ENCODE assay signal across 8 cellular contexts in the genomic region with DNA sequence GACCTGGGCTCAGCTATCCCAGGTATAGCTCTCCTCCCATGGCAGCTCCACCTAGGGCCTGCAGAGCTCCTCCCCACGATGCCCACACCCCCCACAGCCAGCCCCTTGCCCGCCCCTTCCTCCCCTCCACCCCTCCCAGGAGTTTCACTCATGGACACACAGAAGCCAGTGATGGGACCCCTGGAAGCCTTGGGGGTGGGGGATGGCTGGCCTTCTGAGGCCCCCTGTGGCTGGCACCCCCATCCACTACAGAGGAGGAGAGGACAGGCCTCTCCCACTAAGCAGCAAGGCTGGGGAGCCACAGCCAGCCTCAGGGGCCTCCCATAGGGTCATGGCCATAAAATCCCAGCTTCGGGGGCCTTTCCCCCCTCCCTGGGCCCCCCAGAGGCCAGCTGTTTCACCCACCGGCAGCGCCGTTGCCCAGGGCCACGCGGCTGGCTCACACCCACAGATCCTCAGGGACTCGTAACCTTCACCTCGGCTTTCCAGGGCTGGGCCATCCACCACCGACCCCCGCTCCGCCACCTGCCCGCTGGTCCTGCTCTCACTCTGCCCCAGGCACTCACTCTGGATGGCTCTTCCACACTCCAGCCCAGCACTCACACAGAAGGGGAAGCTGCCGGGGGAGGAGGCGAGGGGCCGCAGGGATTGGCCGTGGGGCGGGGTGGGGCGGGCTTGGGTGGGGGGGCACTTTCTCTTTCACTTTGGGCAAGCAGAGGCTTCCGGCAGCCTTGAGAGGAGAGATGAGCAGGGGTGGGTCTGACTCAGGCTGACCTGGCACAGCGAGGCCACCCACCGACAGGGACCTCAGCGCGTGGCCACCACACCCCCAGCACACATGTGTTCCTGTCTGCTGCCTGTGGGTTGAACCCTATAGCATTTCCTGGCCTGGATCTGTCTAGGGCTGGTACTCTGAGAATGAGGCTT. TPM values are rescaled to one million over a fixed set of nuclear protein-coding genes. Genes with fewer than 3 reads are reported as not detected.
A peak's percentile ranks its signal among the peaks of the same experiment; 100 is the strongest.
DNase-seq lines count a peak whose midpoint lies in the region; ATAC-seq, FAIRE-seq and TF ChIP-seq lines count a peak whose summit lies in the region.

No MANE protein-coding gene starts in this region.

- no peak for FAIRE-seq in pancreas (lab: Jason Lieb, UNC)

- peaks cover 0 to 58% (median 22%) of the 10 kb centered on the region in 3 donors for H3K4me1 ChIP-seq in gastroesophageal sphincter
- peaks cover 8 to 17% (median 8%) of the 10 kb centered on the region in 3 donors for H3K4me1 ChIP-seq in pancreas
- peaks cover 16 to 35% (median 30%) of the 10 kb centered on the region in 4 donors for H3K4me1 ChIP-seq in transverse colon

- TF ChIP-seq POLR2A in Raji (IDR thresholded peaks at IDR 0.05; ENCODE audit: insufficient read depth, low read depth, low read length), result peak; percentile 73
- TF ChIP-seq POLR2A in gastroesophageal sphincter (IDR thresholded peaks at IDR 0.05), result peak; percentile 30 to 46
- TF ChIP-seq POLR2A in transverse colon (IDR thresholded peaks at IDR 0.05), result peak; percentile 35

- in situ Hi-C loops in transverse colon (cut with MboI; ENCODE audit: low pct_ligation_motif_present in 1 of 4, low pct_unique_long_range_greater_than_20kb in 1 of 4, low sequenced_read_pairs in 3 of 4), result no loop called here

- intact Hi-C loops in pancreas (cut with DNase I) (no loop called here), transverse colon (cut with DNase I; ENCODE audit: low total_unique reads) (no loop called here)

- H3K27me3 ChIP-seq in gastroesophageal sphincter (peaks cover 8% of the 10 kb centered on the region), pancreas (no peaks in the 10 kb centered on the region), transverse colon (no peaks in the 10 kb centered on the region)

- H3K9me3 ChIP-seq in gastroesophageal sphincter (no peaks in the 10 kb centered on the region), pancreas (no peaks in the 10 kb centered on the region), transverse colon (no peaks in the 10 kb centered on the region)

- DNase-seq in EL, result peak; percentile 95
- DNase-seq in HPDE6-E6E7 (ENCODE audit: extremely low spot score), result peak; percentile 79
- DNase-seq in activated gamma-delta T cell (lab: John Stamatoyannopoulos, UW), result peak; percentile 59
- peak; percentile 74 to 89 (median 80) for DNase-seq in pancreas
- peak; percentile 81 for DNase-seq in transverse colon

- H3K4me3 ChIP-seq in gastroesophageal sphincter (peak overlapping the region; percentile 40 to 81), pancreas (peak overlapping the region; percentile 42 to 85 (median 66)), transverse colon (peak overlapping the region; percentile 44 to 75 (median 65))

- H3K36me3 ChIP-seq in gastroesophageal sphincter (peaks cover 0 to 56% of the 10 kb centered on the region in 2 donors), pancreas (peaks cover 0 to 14% (median 4%) of the 10 kb centered on the region in 3 donors), transverse colon (no peaks in the 10 kb centered on the region)

- 3% methylated on average over 14 of the region's 25 CpGs; no CpG with 5 or more reads in 1 of the 2 donors for WGBS in gastroesophageal sphincter (ENCODE audit: low coverage in 1 of 2), 2 donors
- WGBS in pancreas, 2 donors, result 1 to 3% methylated on average over 25 of the region's 25 CpGs
- WGBS in transverse colon (ENCODE audit: low coverage in 1 of 2), 2 donors, result 0% methylated on average over 11 of the region's 25 CpGs; no CpG with 5 or more reads in 1 of the 2 donors

- TF ChIP-seq CTCF in gastroesophageal sphincter (IDR thresholded peaks at IDR 0.05), result no peak
- no peak for TF ChIP-seq CTCF in pancreas (IDR thresholded peaks at IDR 0.05)
- no peak for TF ChIP-seq CTCF in transverse colon (IDR thresholded peaks at IDR 0.05)

- peak; percentile 69 for ATAC-seq in gastroesophageal sphincter
- ATAC-seq in pancreas, result peak; percentile 38 to 61 (median 58)
- ATAC-seq in HG03521 (IDR thresholded peaks at IDR 0.05; ENCODE audit: unreplicated experiment), result no peak

- H3K27ac ChIP-seq in gastroesophageal sphincter, result peak overlapping the region; percentile 20 to 94 (median 86)
- H3K27ac ChIP-seq in pancreas, result peak overlapping the region; percentile 86 to 90 (median 88)
- H3K27ac ChIP-seq in transverse colon, result peak overlapping the region; percentile 81 to 94 (median 88)

- TF ChIP-seq EP300 in gastroesophageal sphincter (IDR thresholded peaks at IDR 0.05), result no peak
- TF ChIP-seq EP300 in transverse colon (IDR thresholded peaks at IDR 0.05; ENCODE audit: low read depth), result no peak

RNA-seq across cellular contexts. Expression of gene SLC25A22, which starts 2.2 kb away (rescaled TPM):
- 10 to 100 TPM in 1 of 4 donors, 1 to 10 TPM in 3; 5.2 to 14.5 (median 6.9) TPM for total RNA-seq in gastroesophageal sphincter
- total RNA-seq in pancreas, result 10 to 100 TPM; 32.2 to 84.0 (median 41.8) TPM
- polyA plus RNA-seq in pancreas, result 10 to 100 TPM; 40.4 to 45.5 TPM
- total RNA-seq in transverse colon, result 10 to 100 TPM in 2 of 4 donors, 1 to 10 TPM in 2; 6.0 to 28.3 (median 9.7) TPM

RNA-seq across cellular contexts. Expression of gene CEND1, which starts 6.0 kb away (rescaled TPM):
- 1 to 10 TPM in 1 of 4 donors, under 1 TPM in 3; 0.17 to 2.9 (median 0.58) TPM for total RNA-seq in gastroesophageal sphincter
- under 1 TPM in 1 of 6 donors, not detected in 5; 0.12 TPM for total RNA-seq in pancreas
- polyA plus RNA-seq in pancreas, result under 1 TPM; 0.27 to 0.42 TPM
- total RNA-seq in transverse colon, result 1 to 10 TPM in 1 of 4 donors, under 1 TPM in 1, not detected in 2; 0.79 to 1.2 TPM

RNA-seq across cellular contexts. Expression of gene PIDD1, which starts 9.1 kb away (rescaled TPM):
- total RNA-seq in gastroesophageal sphincter (10 to 100 TPM in 2 of 4 donors, 1 to 10 TPM in 2; 1.6 to 23.7 (median 9.0) TPM), pancreas (10 to 100 TPM in 1 of 6 donors, 1 to 10 TPM in 5; 6.3 to 12.9 (median 8.7) TPM), transverse colon (100 to 1,000 TPM in 2 of 4 donors, 10 to 100 TPM in 2; 26.0 to 185 (median 70.5) TPM)
- polyA plus RNA-seq in pancreas, result 10 to 100 TPM; 53.1 to 70.9 TPM

RNA-seq across cellular contexts. Expression of gene RPLP2, which starts 13.9 kb away (rescaled TPM):
- total RNA-seq in gastroesophageal sphincter, result 100 to 1,000 TPM; 165 to 880 (median 462) TPM
- total RNA-seq in pancreas, result 1,000 to 10,000 TPM in 5 of 6 donors, 100 to 1,000 TPM in 1; 944 to 1,591 (median 1,137) TPM
- 1,000 to 10,000 TPM in 1 of 2 donors, 100 to 1,000 TPM in 1; 761 to 1,687 TPM for polyA plus RNA-seq in pancreas
- 100 to 1,000 TPM; 273 to 670 (median 466) TPM for total RNA-seq in transverse colon

RNA-seq across cellular contexts. Expression of gene GATD1, which starts 18.6 kb away (rescaled TPM):
- total RNA-seq in gastroesophageal sphincter, result 10 to 100 TPM; 28.9 to 33.8 (median 31.2) TPM
- total RNA-seq in pancreas, result 10 to 100 TPM; 13.6 to 28.9 (median 18.1) TPM
- polyA plus RNA-seq in pancreas, result 10 to 100 TPM; 27.9 to 43.2 TPM
- 100 to 1,000 TPM in 1 of 4 donors, 10 to 100 TPM in 3; 28.0 to 239 (median 38.4) TPM for total RNA-seq in transverse colon
